9 cellular contexts compared by ENCODE assay signal in genomic region chr10:96288151-96288621, GRCh38. TPM values are rescaled to one million over a fixed set of nuclear protein-coding genes. Genes with fewer than 3 reads are reported as not detected.
A peak's percentile ranks its signal among the peaks of the same experiment; 100 is the strongest.
DNase-seq lines count a peak whose midpoint lies in the region; ATAC-seq lines count a peak whose summit lies in the region.
"Had no signal": no experiment of that assay in that cellular context is flagged by ENCODE, and none has a peak within 500 bp of the region (broad histone marks: within the 10 kb centered on the region; RNA-seq: fewer than 3 reads in every experiment).

No MANE protein-coding gene starts in this region.

- peak overlapping the region; percentile 85 to 96 (median 92) for H3K27ac Mint-ChIP-seq in IgD-negative memory B cell

- ATAC-seq in GM18502 (IDR thresholded peaks at IDR 0.05; ENCODE audit: poor library complexity, unreplicated experiment) (peak; percentile 79), GM21528 (IDR thresholded peaks at IDR 0.05; ENCODE audit: low FRiP score, unreplicated experiment) (peak; percentile 61)

- H3K9ac ChIP-seq in mucosa of stomach (ENCODE audit: low read length), result peak overlapping the region; percentile 18

- H3K4me3 Mint-ChIP-seq in IgD-negative memory B cell, result peak overlapping the region; percentile 81 to 93 (median 84)

- no peaks in the 10 kb centered on the region for H3K36me3 Mint-ChIP-seq in IgD-negative memory B cell

- peaks cover 42 to 65% (median 56%) of the 10 kb centered on the region in 3 donors for H3K4me1 Mint-ChIP-seq in IgD-negative memory B cell

- no peak overlapping the region for H3K4me3 ChIP-seq in mucosa of stomach (ENCODE audit: low read length)

- no peaks in the 10 kb centered on the region for H3K36me3 ChIP-seq in mucosa of stomach (ENCODE audit: control insufficient read depth, insufficient read depth, low read length)

- DNase-seq in NCI-H187 (lab: John Stamatoyannopoulos, UW) (no peak), NCI-H1105 (lab: John Stamatoyannopoulos, UW) (no peak), islet precursor cell (no peak), posterior vena cava (ENCODE audit: low spot score) (no peak)
- DNase-seq: IMR-90 had no signal

- H3K27me3 ChIP-seq in mucosa of stomach (ENCODE audit: control insufficient read depth, insufficient read depth, low read length), result no peaks in the 10 kb centered on the region

- no peaks in the 10 kb centered on the region for H3K27me3 Mint-ChIP-seq in IgD-negative memory B cell

- intact Hi-C loops in posterior vena cava (cut with DNase I), result loop anchor here in 1 of 2 donors (5.0 kb wide), 1 partner anchor 1281 kb away; no protein-coding TSS in a partner anchor

- no peaks in the 10 kb centered on the region for H3K9me3 ChIP-seq in mucosa of stomach (ENCODE audit: control insufficient read depth, low read length)

- H3K4me1 ChIP-seq in mucosa of stomach (ENCODE audit: control insufficient read depth, insufficient read depth, low read length), result peaks cover 6% of the 10 kb centered on the region

- H3K9me3 Mint-ChIP-seq in IgD-negative memory B cell, result no peaks in the 10 kb centered on the region

RNA-seq across cellular contexts. Expression of gene DNTT, which starts 16.0 kb away (rescaled TPM):
- 0.10 TPM for polyA plus RNA-seq in IgD-negative memory B cell
- total RNA-seq in posterior vena cava, result not detected
- total RNA-seq: IMR-90 had no signal
- polyA plus RNA-seq: IMR-90 had no signal

RNA-seq across cellular contexts. Expression of gene BLNK, which starts 16.8 kb away (rescaled TPM):
- polyA plus RNA-seq in IgD-negative memory B cell, result 217 TPM
- 1 to 10 TPM; 3.2 to 4.1 TPM for total RNA-seq in posterior vena cava
- total RNA-seq: IMR-90 had no signal
- polyA plus RNA-seq: IMR-90 had no signal
